Comparison of ENCODE assay signal across 31 cellular contexts in the genomic region with DNA sequence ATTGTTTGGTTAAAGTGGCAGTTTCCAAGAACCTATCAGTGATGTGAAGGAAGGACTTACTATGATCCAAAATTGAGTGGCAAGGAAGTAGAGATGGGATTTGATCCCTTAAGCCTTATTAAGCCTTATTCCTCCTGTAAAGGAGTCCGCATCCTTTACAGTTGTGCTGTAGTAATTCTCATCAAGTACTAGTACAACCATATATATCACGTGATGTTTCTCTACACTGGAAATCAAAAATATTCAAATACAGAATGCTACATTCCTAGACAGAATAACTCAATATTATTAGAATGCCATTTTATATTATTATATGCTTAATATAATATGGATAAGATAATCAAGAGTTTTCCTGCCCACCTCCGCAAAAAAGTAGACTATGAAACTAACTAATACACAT.
DNase-seq lines count a peak whose midpoint lies in the region; ATAC-seq, FAIRE-seq and TF ChIP-seq lines count a peak whose summit lies in the region.
"Had no signal": no experiment of that assay in that cellular context is flagged by ENCODE, and none has a peak within 500 bp of the region (broad histone marks: within the 10 kb centered on the region; RNA-seq: fewer than 3 reads in every experiment).

No MANE protein-coding gene starts in this region.

- TF ChIP-seq RAD21 in HepG2 (CRISPR knock-in tag; IDR thresholded peaks at IDR 0.05) (no peak), K562 (CRISPR knock-in tag; conservative IDR thresholded peaks at IDR 0.05 in 1 of 2, IDR thresholded peaks at IDR 0.05 in 1 of 2) (no peak)

- TF ChIP-seq CTCF in HepG2 (CRISPR knock-in tag; IDR thresholded peaks at IDR 0.05) (no peak), right lobe of liver (IDR thresholded peaks at IDR 0.05) (no peak), K562 (IDR thresholded peaks at IDR 0.05 in 2 of 3, conservative IDR thresholded peaks at IDR 0.05 in 1 of 3; ENCODE audit: insufficient read depth in 2 of 3, low read depth in 1 of 3, low read length in 3 of 3) (no peak)

- no peaks in the 10 kb centered on the region for H4K20me1 ChIP-seq in HepG2 (ENCODE audit: insufficient read depth, low read length)
- H4K20me1 ChIP-seq in K562 (replicated peaks; ENCODE audit: control insufficient read depth, insufficient read depth, low read length) = no peaks in the 10 kb centered on the region
- H4K20me1 ChIP-seq: BLaER1; BLaER1 treated with 17β-estradiol and CSF1 and Interleukin-3, amounts not matched to agents 10 nM and 100 nM had no signal

- H3K9ac ChIP-seq in HepG2 (ENCODE audit: insufficient read depth, low read depth, low read length) (no peak overlapping the region), K562 (ENCODE audit: insufficient read depth in 1 of 2, low read depth in 2 of 2, low read length in 2 of 2) (no peak overlapping the region)
- H3K9ac ChIP-seq: BLaER1; BLaER1 treated with 17β-estradiol and CSF1 and Interleukin-3, amounts not matched to agents 10 nM and 100 nM had no signal

- H3K4me1 ChIP-seq in HepG2 (ENCODE audit: insufficient read depth, low read length) (no peaks in the 10 kb centered on the region), right lobe of liver (no peaks in the 10 kb centered on the region), K562 (replicated peaks in 1 of 2; ENCODE audit: control insufficient read depth in 2 of 2, insufficient read depth in 2 of 2, low read length in 2 of 2) (no peaks in the 10 kb centered on the region)
- H3K4me1 ChIP-seq: A549; BE2C; BLaER1; BLaER1 treated with 17β-estradiol and CSF1 and Interleukin-3, amounts not matched to agents 10 nM and 100 nM; Caco-2 had no signal

- no peak overlapping the region for H2AFZ ChIP-seq in HepG2 (ENCODE audit: low read length)
- H2AFZ ChIP-seq in K562 (ENCODE audit: low read depth, low read length) = no peak overlapping the region

- intact Hi-C loops in HepG2 (cut with micrococcal nuclease; ENCODE audit: unreplicated experiment) (no loop called here), right lobe of liver (cut with DNase I) (no loop called here), K562 (cut with micrococcal nuclease) (no loop called here)

- TF ChIP-seq EP300 in HepG2 (IDR thresholded peaks at IDR 0.05; ENCODE audit: low read depth in 2 of 2, low read length in 2 of 2) (no peak), HepG2 (CRISPR knock-in tag; IDR thresholded peaks at IDR 0.05; ENCODE audit: borderline replicate concordance) (no peak), K562 (IDR thresholded peaks at IDR 0.05; ENCODE audit: low read length) (no peak)

- H3K4me2 ChIP-seq in HepG2 (ENCODE audit: low read depth, low read length) = no peak overlapping the region
- H3K4me2 ChIP-seq in K562 (ENCODE audit: insufficient read depth, low read length) = no peak overlapping the region
- H3K4me2 ChIP-seq: A549; BLaER1; BLaER1 treated with 17β-estradiol and CSF1 and Interleukin-3, amounts not matched to agents 10 nM and 100 nM had no signal

- no peak overlapping the region for H3K27ac ChIP-seq in HepG2 (ENCODE audit: extremely low read length, insufficient read depth, low read length)
- no peak overlapping the region for H3K27ac ChIP-seq in right lobe of liver
- no peak overlapping the region for H3K27ac ChIP-seq in K562 (ENCODE audit: extremely low read depth, low read depth, low read length)
- H3K27ac ChIP-seq: 22Rv1; A549; BLaER1; BLaER1 treated with 17β-estradiol and CSF1 and Interleukin-3, amounts not matched to agents 10 nM and 100 nM; C4-2B had no signal

- CTCF ChIA-PET in HepG2 (lab: Yijun Ruan, JAX; ENCODE audit: low intra/inter-chr PET ratio, low total read pairs) (no interaction called here), K562 (lab: Yijun Ruan, JAX; ENCODE audit: low intra/inter-chr PET ratio) (no interaction called here)

- in situ Hi-C loops in HepG2 (cut with HindIII; ENCODE audit: extremely low pct_ligation_motif_present, low pct_unique_long_range_greater_than_20kb) (no loop called here), K562 (cut with MboI) (no loop called here)

- no peak for ATAC-seq in HepG2
- ATAC-seq in right lobe of liver = no peak
- ATAC-seq in K562 = no peak
- ATAC-seq: A549; CD8-positive, alpha-beta T cell had no signal

- TF ChIP-seq POLR2A in HepG2 (IDR thresholded peaks at IDR 0.05; ENCODE audit: insufficient read depth in 1 of 2, low read depth in 2 of 2, low read length in 2 of 2) (no peak), right lobe of liver (IDR thresholded peaks at IDR 0.05) (no peak), K562 (conservative IDR thresholded peaks at IDR 0.05) (no peak)

- no peak for FAIRE-seq in HepG2 (lab: Jason Lieb, UNC)
- FAIRE-seq in K562 (lab: Jason Lieb, UNC) = no peak
- FAIRE-seq: A204.1, A549, D721Med had no signal

- DNase-seq in HepG2 (ENCODE audit: low spot score) = no peak
- no peak for DNase-seq in right lobe of liver
- DNase-seq in K562 (ENCODE audit: extremely low read depth in 1 of 4, low spot score in 3 of 4) = no peak
- no peak for DNase-seq in kidney glomerular epithelial cell (lab: John Stamatoyannopoulos, UW)
- DNase-seq: 8988T; ACHN; AML-193; BE2C; C1 segment of cervical spinal cord; Caco-2; Calu3; CD4-positive, alpha-beta memory T cell; CD4-positive, alpha-beta T cell; CD4-positive, CD25-positive, alpha-beta regulatory T cell; CD8-positive, alpha-beta memory T cell; CD8-positive, alpha-beta T cell; COR-L47; DMS 273 treated with DMSO at 0.1 percent for 48 hours; DMS153; DMS53; DMS79; DMS79 treated with DMSO at 0.1 percent for 48 hours; DND-41; EL had no signal

- H3K4me3 ChIP-seq in HepG2 (replicated peaks in 1 of 3; ENCODE audit: insufficient read depth in 1 of 3, low read depth in 2 of 3, low read length in 3 of 3) (no peak overlapping the region), right lobe of liver (no peak overlapping the region), K562 (no peak overlapping the region)
- H3K4me3 ChIP-seq: A549; BLaER1; BLaER1 treated with 17β-estradiol and CSF1 and Interleukin-3, amounts not matched to agents 10 nM and 100 nM had no signal

- H3K9me3 ChIP-seq in HepG2 (ENCODE audit: low read length) (peaks cover 84% of the 10 kb centered on the region), right lobe of liver (no peaks in the 10 kb centered on the region), K562 (replicated peaks; ENCODE audit: control insufficient read depth, insufficient read depth, low read depth, low read length) (no peaks in the 10 kb centered on the region)
- H3K9me3 ChIP-seq: A549; BE2C; BLaER1; BLaER1 treated with 17β-estradiol and CSF1 and Interleukin-3, amounts not matched to agents 10 nM and 100 nM; Caco-2 had no signal

- H3K79me2 ChIP-seq in HepG2 (ENCODE audit: insufficient read depth, low read length) (no peaks in the 10 kb centered on the region), K562 (ENCODE audit: control insufficient read depth, insufficient read depth, low read length) (no peaks in the 10 kb centered on the region)

- H3K9me1 ChIP-seq in K562 (ENCODE audit: control insufficient read depth, insufficient read depth, low read length) = no peaks in the 10 kb centered on the region

- POLR2A ChIA-PET in HepG2 (lab: Yijun Ruan, JAX) = no interaction called here
- POLR2A ChIA-PET in K562 (lab: Yijun Ruan, JAX) = no interaction called here

- WGBS in HepG2 (ENCODE audit: low lambda C conversion rate) = 3% methylated on average over 3 of the region's 3 CpGs
- 62% methylated on average over 3 of the region's 3 CpGs for WGBS in right lobe of liver (ENCODE audit: insufficient coverage, low coverage, low lambda C conversion rate, missing lambda C conversion rate)
- 0% methylated on average over 3 of the region's 3 CpGs for WGBS in K562 (ENCODE audit: insufficient coverage, low coverage, missing lambda C conversion rate)

- no TSS peak for BruUV-seq in HepG2 (replicated peaks; lab: Mats Ljungman, UMichigan)
- BruUV-seq in K562 (replicated peaks; lab: Mats Ljungman, UMichigan) = no TSS peak

- H3K36me3 ChIP-seq in HepG2 (replicated peaks in 1 of 2; ENCODE audit: control insufficient read depth in 1 of 2, insufficient read depth in 2 of 2, low read length in 2 of 2) (no peaks in the 10 kb centered on the region), right lobe of liver (no peaks in the 10 kb centered on the region), K562 (ENCODE audit: control insufficient read depth, insufficient read depth, low read length) (no peaks in the 10 kb centered on the region)
- H3K36me3 ChIP-seq: BE2C; BLaER1; BLaER1 treated with 17β-estradiol and CSF1 and Interleukin-3, amounts not matched to agents 10 nM and 100 nM had no signal

- H3K27me3 ChIP-seq in HepG2 (ENCODE audit: control insufficient read depth in 1 of 2, insufficient read depth in 2 of 2, low read length in 2 of 2) (no peaks in the 10 kb centered on the region), right lobe of liver (no peaks in the 10 kb centered on the region), K562 (ENCODE audit: control insufficient read depth in 2 of 2, insufficient read depth in 2 of 2, low read length in 2 of 2) (no peaks in the 10 kb centered on the region)
- H3K27me3 ChIP-seq: BE2C; BLaER1; BLaER1 treated with 17β-estradiol and CSF1 and Interleukin-3, amounts not matched to agents 10 nM and 100 nM had no signal

TF ChIP-seq in HepG2, 621 proteins besides CTCF, POLR2A, EP300 and RAD21:
- TF ChIP-seq MEIS2 (CRISPR knock-in tag; IDR thresholded peaks at IDR 0.05) (no peak), LCORL (IDR thresholded peaks at IDR 0.05) (no peak), LCORL (CRISPR knock-in tag; IDR thresholded peaks at IDR 0.05) (no peak), RAD51 (IDR thresholded peaks at IDR 0.05; ENCODE audit: borderline replicate concordance) (peak; percentile 61; the same call in 1 of the 2 replicates), ZFP1 (CRISPR knock-in tag; IDR thresholded peaks at IDR 0.05) (no peak), ZNF557 (CRISPR knock-in tag; IDR thresholded peaks at IDR 0.05) (no peak)

TF ChIP-seq in K562, 482 proteins besides CTCF, POLR2A, EP300 and RAD21:
- TF ChIP-seq, protein P1, sequence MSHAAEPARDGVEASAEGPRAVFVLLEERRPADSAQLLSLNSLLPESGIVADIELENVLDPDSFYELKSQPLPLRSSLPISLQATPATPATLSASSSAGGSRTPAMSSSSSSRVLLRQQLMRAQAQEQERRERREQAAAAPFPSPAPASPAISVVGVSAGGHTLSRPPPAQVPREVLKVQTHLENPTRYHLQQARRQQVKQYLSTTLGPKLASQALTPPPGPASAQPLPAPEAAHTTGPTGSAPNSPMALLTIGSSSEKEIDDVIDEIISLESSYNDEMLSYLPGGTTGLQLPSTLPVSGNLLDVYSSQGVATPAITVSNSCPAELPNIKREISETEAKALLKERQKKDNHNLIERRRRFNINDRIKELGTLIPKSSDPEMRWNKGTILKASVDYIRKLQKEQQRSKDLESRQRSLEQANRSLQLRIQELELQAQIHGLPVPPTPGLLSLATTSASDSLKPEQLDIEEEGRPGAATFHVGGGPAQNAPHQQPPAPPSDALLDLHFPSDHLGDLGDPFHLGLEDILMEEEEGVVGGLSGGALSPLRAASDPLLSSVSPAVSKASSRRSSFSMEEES (CRISPR knock-in tag; IDR thresholded peaks at IDR 0.05) = peak; percentile 64
- no peak for TF ChIP-seq STAT5A (IDR thresholded peaks at IDR 0.05; ENCODE audit: borderline replicate concordance, low read length)
TF ChIP-seq in K562: peak in this region for 1.
